In genomic region chr16:71461686-71462648, GRCh38 we compare ENCODE assay signal across 8 cellular contexts. TPM values are rescaled to one million over a fixed set of nuclear protein-coding genes. Genes with fewer than 3 reads are reported as not detected.
DNase-seq lines count a peak whose midpoint lies in the region; ATAC-seq and TF ChIP-seq lines count a peak whose summit lies in the region.

TSS of gene ZNF23 (minus strand) at chr16:71462247. CDS start at chr16:71456796, 5,451 bp downstream.

- peaks cover 29% of the 10 kb centered on the region for H3K4me1 Mint-ChIP-seq in activated naive CD4-positive, alpha-beta T cell treated with anti-CD3 and anti-CD28 coated beads, Interleukin-2, amount 10 ng/mL, durations not matched to agents 7 days and 5 days

- H3K4me3 ChIP-seq in gastroesophageal sphincter, result peak within 1 kb of the TSS; percentile 70 to 98

- H3K36me3 Mint-ChIP-seq in activated naive CD4-positive, alpha-beta T cell treated with anti-CD3 and anti-CD28 coated beads, Interleukin-2, amount 10 ng/mL, durations not matched to agents 7 days and 5 days, result peaks cover 2% of the 10 kb centered on the region

- TF ChIP-seq POLR2A in gastroesophageal sphincter (IDR thresholded peaks at IDR 0.05), result peak; percentile 85 to 89

- WGBS in gastroesophageal sphincter (ENCODE audit: low coverage in 1 of 2), 2 donors, result 0 to 1% methylated on average over 3 to 12 of the region's 52 CpGs

- ATAC-seq in GM21737 (IDR thresholded peaks at IDR 0.05; ENCODE audit: unreplicated experiment) (peak; percentile 98), gastroesophageal sphincter (peak; percentile 98)

- in situ Hi-C loops in SK-MEL-5 (cut with HindIII; ENCODE audit: low pct_unique_long_range_greater_than_20kb, low sequenced_read_pairs), result no loop called here

- H3K4me1 ChIP-seq in gastroesophageal sphincter, result peaks cover 0 to 29% (median 16%) of the 10 kb centered on the region in 3 donors

- peak; percentile 86 for DNase-seq in ELF-1 (ENCODE audit: low read depth, low spot score)
- peak; percentile 60 for DNase-seq in SK-MEL-5 (ENCODE audit: low read depth, low spot score)
- peak; percentile 83 for DNase-seq in activated naive CD4-positive, alpha-beta T cell treated with anti-CD3 and anti-CD28 coated beads, Interleukin-2, amount 10 ng/mL, durations not matched to agents 7 days and 5 days
- peak; percentile 11 to 90 (median 79) for DNase-seq in nucleus accumbens (lab: John Stamatoyannopoulos, UW)
- peak; percentile 51 to 94 (median 81) for DNase-seq in substantia nigra (lab: John Stamatoyannopoulos, UW)

- TF ChIP-seq EP300 in gastroesophageal sphincter (IDR thresholded peaks at IDR 0.05), result no peak

- no peaks in the 10 kb centered on the region for H3K27me3 ChIP-seq in gastroesophageal sphincter

- H3K27ac Mint-ChIP-seq in activated naive CD4-positive, alpha-beta T cell treated with anti-CD3 and anti-CD28 coated beads, Interleukin-2, amount 10 ng/mL, durations not matched to agents 7 days and 5 days, result peak within 1 kb of the TSS; percentile 77

- H3K36me3 ChIP-seq in KOPT-K1 (ENCODE audit: insufficient read depth, low read length) (no peaks in the 10 kb centered on the region), gastroesophageal sphincter (peaks cover 0 to 9% of the 10 kb centered on the region in 2 donors)

- H3K4me3 Mint-ChIP-seq in activated naive CD4-positive, alpha-beta T cell treated with anti-CD3 and anti-CD28 coated beads, Interleukin-2, amount 10 ng/mL, durations not matched to agents 7 days and 5 days, result peak within 1 kb of the TSS; percentile 87

- H3K9me3 Mint-ChIP-seq in activated naive CD4-positive, alpha-beta T cell treated with anti-CD3 and anti-CD28 coated beads, Interleukin-2, amount 10 ng/mL, durations not matched to agents 7 days and 5 days, result no peaks in the 10 kb centered on the region

- no peaks in the 10 kb centered on the region for H3K27me3 Mint-ChIP-seq in activated naive CD4-positive, alpha-beta T cell treated with anti-CD3 and anti-CD28 coated beads, Interleukin-2, amount 10 ng/mL, durations not matched to agents 7 days and 5 days

- peak in 3 of 4 experiments; percentile 6 to 41 (median 25) for TF ChIP-seq CTCF in gastroesophageal sphincter (IDR thresholded peaks at IDR 0.05)

- no peaks in the 10 kb centered on the region for H3K9me3 ChIP-seq in KOPT-K1 (ENCODE audit: insufficient read depth, low read length, poor library complexity, severe bottlenecking)
- no peaks in the 10 kb centered on the region for H3K9me3 ChIP-seq in gastroesophageal sphincter

- H3K27ac ChIP-seq in KOPT-K1 (ENCODE audit: low read depth, low read length, poor library complexity, severe bottlenecking), result peak within 1 kb of the TSS; percentile 66
- H3K27ac ChIP-seq in gastroesophageal sphincter, result peak within 1 kb of the TSS; percentile 66 to 95 (median 88)
- peak within 1 kb of the TSS; percentile 79 for H3K27ac ChIP-seq in substantia nigra (ENCODE audit: low read depth, low read length, poor library complexity, severe bottlenecking)

- CTCF ChIA-PET in activated naive CD4-positive, alpha-beta T cell treated with anti-CD3 and anti-CD28 coated beads, Interleukin-2, amount 10 ng/mL, durations not matched to agents 7 days and 5 days (lab: Charles Lee), result interaction anchor here (1.0 to 1.2 kb wide), 3 partner anchors 20 to 38 kb away, joined by 3 to 7 read pairs (median 4); no protein-coding TSS in a partner anchor

RNA-seq across cellular contexts. Expression of gene ZNF23, which starts in this region (rescaled TPM):
- total RNA-seq in SK-MEL-5 (2014; rRNA removed; shearing (Covaris generic)), result 7.5 and 10.7 TPM in 2 replicates
- polyA plus RNA-seq in SK-MEL-5 (2015; cell fraction: cytosol; rRNA removed), result 3.4 and 3.8 TPM in 2 replicates
- polyA plus RNA-seq in SK-MEL-5 (2015; cell fraction: nucleus; rRNA removed), result 15.8 and 23.9 TPM in 2 replicates
- 10 to 100 TPM; 11.0 to 23.0 (median 14.6) TPM for total RNA-seq in gastroesophageal sphincter

Comparison
In these comparisons a context has a peak if more than half of its experiments do, and no peak if none do; other contexts are left out.
1. Peak in every context shown above with its lines: DNase-seq, ATAC-seq, H3K4me3 ChIP-seq and H3K27ac ChIP-seq.